In genomic region chr16:50533317-50533716, GRCh38 we compare ENCODE assay signal across 22 cellular contexts.
"Had no signal": no experiment of that assay in that cellular context is flagged by ENCODE, and none has a peak within 500 bp of the region (broad histone marks: within the 10 kb centered on the region; RNA-seq: fewer than 3 reads in every experiment).

No MANE protein-coding gene starts in this region.

- H3K4me3 Mint-ChIP-seq: stimulated activated naive B cell treated with anti-CD40 and anti-IgM and Interleukin-4, amounts not matched to agents 10 μg/mL and 1 μg/mL and 100 μg/mL, for 72 hours; stimulated activated naive CD8-positive, alpha-beta T cell treated with anti-CD3 and anti-CD28 coated beads, Interleukin-15, amount 100 ng/mL, for 72 hours had no signal

- ATAC-seq: gastroesophageal sphincter; left colon; naive thymus-derived CD8-positive, alpha-beta T cell; pancreas; right lobe of liver; stimulated activated naive B cell treated with anti-CD40 and anti-IgM and Interleukin-4, amounts not matched to agents 10 μg/mL and 1 μg/mL and 100 μg/mL, for 72 hours; stimulated activated naive CD8-positive, alpha-beta T cell treated with anti-CD3 and anti-CD28 coated beads, Interleukin-15, amount 100 ng/mL, for 72 hours had no signal

- H3K27me3 Mint-ChIP-seq: stimulated activated naive CD8-positive, alpha-beta T cell treated with anti-CD3 and anti-CD28 coated beads, Interleukin-15, amount 100 ng/mL, for 72 hours had no signal

- H3K27me3 ChIP-seq: gastroesophageal sphincter, pancreas, right lobe of liver, testis, transverse colon had no signal

- H3K4me1 ChIP-seq: gastroesophageal sphincter, testis, transverse colon had no signal

- H3K4me3 ChIP-seq: dorsolateral prefrontal cortex, esophagus squamous epithelium, gastroesophageal sphincter, pancreas, right lobe of liver, testis, transverse colon had no signal

- H3K9me3 ChIP-seq: pancreas, right lobe of liver, testis, transverse colon had no signal

- H3K36me3 ChIP-seq: esophagus squamous epithelium, gastroesophageal sphincter, pancreas, right lobe of liver, transverse colon had no signal

- H3K27ac ChIP-seq: dorsolateral prefrontal cortex, epithelial cell of prostate, esophagus squamous epithelium, gastroesophageal sphincter, pancreas, right lobe of liver, testis, transverse colon had no signal

- DNase-seq: central memory CD4-positive, alpha-beta T cell; cortex of kidney; dorsolateral prefrontal cortex; effector memory CD4-positive, alpha-beta T cell; esophagus squamous epithelium; foreskin fibroblast; glutamatergic neuron; left colon; mammary epithelial cell; naive thymus-derived CD8-positive, alpha-beta T cell; nucleus accumbens; stimulated activated CD4-positive, alpha-beta T cell treated with anti-CD3 and anti-CD28 coated beads, Interleukin-2, amount 100 ng/mL, for 24 hours; stimulated activated CD4-positive, alpha-beta T cell treated with anti-CD3 and anti-CD28 coated beads, Interleukin-4, amount 100 ng/mL, for 4 hours; stimulated activated naive B cell treated with anti-CD40 and anti-IgM and Interleukin-4, amounts not matched to agents 10 μg/mL and 1 μg/mL and 100 μg/mL, for 72 hours; stimulated activated naive CD8-positive, alpha-beta T cell treated with anti-CD3 and anti-CD28 coated beads, Interleukin-15, amount 100 ng/mL, for 72 hours; testis; transverse colon had no signal

- H3K4me1 Mint-ChIP-seq: stimulated activated naive B cell treated with anti-CD40 and anti-IgM and Interleukin-4, amounts not matched to agents 10 μg/mL and 1 μg/mL and 100 μg/mL, for 72 hours; stimulated activated naive CD8-positive, alpha-beta T cell treated with anti-CD3 and anti-CD28 coated beads, Interleukin-15, amount 100 ng/mL, for 72 hours had no signal

- H3K27ac Mint-ChIP-seq: naive thymus-derived CD8-positive, alpha-beta T cell; progenitor cell of endocrine pancreas; stimulated activated naive B cell treated with anti-CD40 and anti-IgM and Interleukin-4, amounts not matched to agents 10 μg/mL and 1 μg/mL and 100 μg/mL, for 72 hours; stimulated activated naive CD8-positive, alpha-beta T cell treated with anti-CD3 and anti-CD28 coated beads, Interleukin-15, amount 100 ng/mL, for 72 hours had no signal
